Comparison of ENCODE assay signal across 17 cellular contexts in genomic region chr2:64386676-64387075, GRCh38.
DNase-seq lines count a peak whose midpoint lies in the region; ATAC-seq and TF ChIP-seq lines count a peak whose summit lies in the region.
"Had no signal": no experiment of that assay in that cellular context is flagged by ENCODE, and none has a peak within 500 bp of the region (broad histone marks: within the 10 kb centered on the region; RNA-seq: fewer than 3 reads in every experiment).

No MANE protein-coding gene starts in this region.

- H3K4me1 ChIP-seq in H9 (ENCODE audit: insufficient read depth, low read length), result no peaks in the 10 kb centered on the region
- H3K4me1 ChIP-seq in endodermal cell (ENCODE audit: control insufficient read depth, insufficient read depth, low read length), result peaks cover 5% of the 10 kb centered on the region
- H3K4me1 ChIP-seq in neuronal stem cell (ENCODE audit: control insufficient read depth in 2 of 2, insufficient read depth in 1 of 2, low read depth in 1 of 2, low read length in 2 of 2), result peaks cover 2 to 3% of the 10 kb centered on the region in 2 donors

- no peak overlapping the region for H4K5ac ChIP-seq in H9 (ENCODE audit: insufficient read length, low read depth, low read length)

- H3K23me2 ChIP-seq in H9 (ENCODE audit: insufficient read length, low read depth, low read length, poor library complexity, severe bottlenecking), result no peaks in the 10 kb centered on the region

- WGBS in H9 (ENCODE audit: extremely low coverage, insufficient read length, low lambda C conversion rate), result no CpG with 5 or more reads among the region's 4 CpGs
- 53 to 79% methylated on average over 3 to 4 of the region's 4 CpGs for WGBS in endodermal cell (ENCODE audit: insufficient coverage in 1 of 2, insufficient read length in 1 of 2), 2 experiments
- WGBS in neuronal stem cell (ENCODE audit: extremely low coverage in 2 of 2, insufficient read length in 2 of 2, insufficient replicate concordance in 1 of 2), 2 donors, result no CpG with 5 or more reads among the region's 4 CpGs

- H3K36me3 ChIP-seq in endodermal cell (ENCODE audit: control insufficient read depth, insufficient read depth, low read length) (no peaks in the 10 kb centered on the region), neuronal stem cell (replicated peaks in 1 of 2; ENCODE audit: control insufficient read depth in 2 of 2, insufficient read depth in 2 of 2, low read length in 2 of 2) (no peaks in the 10 kb centered on the region)
- H3K36me3 ChIP-seq: BLaER1 had no signal

- H3K4me2 ChIP-seq in H9 (ENCODE audit: insufficient read depth, insufficient read length, low read length) (no peak overlapping the region), neuronal stem cell (ENCODE audit: insufficient read depth, low read length, poor library complexity, severe bottlenecking) (no peak overlapping the region)
- H3K4me2 ChIP-seq: BLaER1, GM23338 had no signal

- no peak overlapping the region for H2BK5ac ChIP-seq in H9 (ENCODE audit: insufficient read length, low read length)
- no peak overlapping the region for H2BK5ac ChIP-seq in neuronal stem cell (ENCODE audit: low read length)

- H4K8ac ChIP-seq in H9 (replicated peaks; ENCODE audit: insufficient read length, low read depth, low read length), result no peak overlapping the region
- H4K8ac ChIP-seq in neuronal stem cell (ENCODE audit: low read depth, low read length), result no peak overlapping the region

- H3K23ac ChIP-seq in H9 (ENCODE audit: insufficient read length, low read depth, low read length) (no peak overlapping the region), neuronal stem cell (ENCODE audit: low read depth, low read length, poor library complexity) (no peak overlapping the region)

- H3K4me3 Mint-ChIP-seq in H9 (no peak overlapping the region; a peak in 1 of 5 replicates), WTC11 (no peak overlapping the region), endodermal cell (no peak overlapping the region), T-cell (no peak overlapping the region)
- H3K4me3 Mint-ChIP-seq: CD14-positive monocyte; CD4-positive, alpha-beta memory T cell; GM23338 had no signal

- H4K20me1 ChIP-seq in H9 (ENCODE audit: control insufficient read depth, insufficient read depth, insufficient read length), result no peaks in the 10 kb centered on the region
- H4K20me1 ChIP-seq: BLaER1 had no signal

- H2AK5ac ChIP-seq in H9 (ENCODE audit: insufficient read length, low read length) (no peak overlapping the region), neuronal stem cell (ENCODE audit: low read depth, low read length) (no peak overlapping the region)

- H3K14ac ChIP-seq in H9 (ENCODE audit: insufficient read depth, low read length), result no peak overlapping the region; the same call in 1 of the 2 replicates
- no peak overlapping the region for H3K14ac ChIP-seq in neuronal stem cell (ENCODE audit: low read length)

- H3K27ac ChIP-seq in H9 (ENCODE audit: insufficient read length, low read depth, low read length), result no peak overlapping the region
- H3K27ac ChIP-seq in endodermal cell (ENCODE audit: low read depth, low read length), result no peak overlapping the region
- H3K27ac ChIP-seq in neuronal stem cell (replicated peaks; ENCODE audit: low read length), result no peak overlapping the region
- H3K27ac ChIP-seq: BLaER1 had no signal

- H3K56ac ChIP-seq in H9 (ENCODE audit: insufficient read length, low read depth, low read length), result no peak overlapping the region

- H2AFZ ChIP-seq in H9 (ENCODE audit: low read length), result no peak overlapping the region
- H2AFZ ChIP-seq in neuronal stem cell (ENCODE audit: low read length), result no peak overlapping the region
- H2AFZ ChIP-seq: GM23338 had no signal

- H3K36me3 Mint-ChIP-seq in H9 (ENCODE audit: insufficient read depth in 1 of 3, low read depth in 3 of 3) (peaks cover 0 to 9% (median 0%) of the 10 kb centered on the region in 3 experiments; a peak in 2 of 7 replicates), WTC11 (peaks cover 5% of the 10 kb centered on the region; the same call in 1 of the 2 replicates), endodermal cell (ENCODE audit: low read depth) (no peaks in the 10 kb centered on the region), T-cell (no peaks in the 10 kb centered on the region)
- H3K36me3 Mint-ChIP-seq: CD14-positive monocyte had no signal

- H2BK120ac ChIP-seq in H9 (ENCODE audit: low read depth, low read length, poor library complexity, severe bottlenecking), result no peak overlapping the region
- H2BK120ac ChIP-seq in neuronal stem cell (ENCODE audit: low read depth, low read length), result no peak overlapping the region

- POLR2A ChIA-PET in WTC11 (lab: Charles Lee), result interaction anchor here (1.0 kb wide), 1 partner anchor 15 kb away, joined by 3 read pairs; no protein-coding TSS in a partner anchor
- POLR2A ChIA-PET in T-cell (lab: Charles Lee), result interaction anchor here in 1 of 2 donors (0.5 kb wide), 1 partner anchor 31 kb away, joined by 4 read pairs; no protein-coding TSS in a partner anchor

- peaks cover 5 to 10% of the 10 kb centered on the region in 2 experiments; a peak in 3 of 5 replicates for H3K9me3 Mint-ChIP-seq in H9
- H3K9me3 Mint-ChIP-seq in WTC11, result peaks cover 16% of the 10 kb centered on the region
- H3K9me3 Mint-ChIP-seq in endodermal cell, result peaks cover 23% of the 10 kb centered on the region
- peaks cover 0 to 15% (median 10%) of the 10 kb centered on the region in 3 donors for H3K9me3 Mint-ChIP-seq in T-cell

- H3K9me3 ChIP-seq in H9 (ENCODE audit: control insufficient read depth, low read depth, low read length), result no peaks in the 10 kb centered on the region
- peaks cover 17% of the 10 kb centered on the region for H3K9me3 ChIP-seq in endodermal cell (ENCODE audit: control insufficient read depth, low read length)
- H3K9me3 ChIP-seq in neuronal stem cell (replicated peaks in 1 of 2; ENCODE audit: control insufficient read depth in 2 of 2, insufficient read depth in 1 of 2, low read depth in 1 of 2, low read length in 2 of 2), result peaks cover 0 to 9% of the 10 kb centered on the region in 2 donors

- no peak overlapping the region for H3T11ph ChIP-seq in H9 (ENCODE audit: low read length)

- H3K27me3 ChIP-seq in H9 (ENCODE audit: insufficient read depth, low read length) (no peaks in the 10 kb centered on the region), endodermal cell (ENCODE audit: control insufficient read depth, insufficient read depth, low read length, poor library complexity, severe bottlenecking) (no peaks in the 10 kb centered on the region), neuronal stem cell (ENCODE audit: control insufficient read depth in 3 of 3, insufficient read depth in 3 of 3, low read depth in 1 of 3, low read length in 3 of 3) (no peaks in the 10 kb centered on the region)
- H3K27me3 ChIP-seq: BLaER1 had no signal

- H2BK15ac ChIP-seq in H9 (ENCODE audit: low read depth, low read length), result 0 out of 2 replicates have a peak overlapping the region, but pooled peaks have one; percentile 86
- H2BK15ac ChIP-seq in neuronal stem cell (ENCODE audit: low read length), result no peak overlapping the region

- CTCF ChIA-PET in WTC11 (lab: Charles Lee), result interaction anchor here (1.1 kb wide), 1 partner anchor 337 kb away, joined by 3 read pairs; no protein-coding TSS in a partner anchor
- CTCF ChIA-PET in T-cell (lab: Charles Lee), result no interaction called here

- H3K4me1 Mint-ChIP-seq in H9 (peaks cover 11 to 13% of the 10 kb centered on the region in 2 experiments), WTC11 (peaks cover 8% of the 10 kb centered on the region), endodermal cell (peaks cover 16% of the 10 kb centered on the region), T-cell (no peaks in the 10 kb centered on the region)
- H3K4me1 Mint-ChIP-seq: CD4-positive, alpha-beta memory T cell had no signal

- H3K9ac ChIP-seq in H9 (ENCODE audit: extremely low read depth, insufficient read length, low read length), result no peak overlapping the region
- no peak overlapping the region for H3K9ac ChIP-seq in endodermal cell (ENCODE audit: extremely low read depth, low read length, poor library complexity, severe bottlenecking)
- no peak overlapping the region for H3K9ac ChIP-seq in neuronal stem cell (ENCODE audit: low read depth, low read length, poor library complexity)
- H3K9ac ChIP-seq: BLaER1 had no signal

- H2BK20ac ChIP-seq in H9 (ENCODE audit: low read depth, low read length, poor library complexity, severe bottlenecking), result no peak overlapping the region

- H3K27ac Mint-ChIP-seq in H9, result peak overlapping the region in 2 of 3 experiments; percentile 69 to 71; a peak in 4 of 7 replicates
- H3K27ac Mint-ChIP-seq in WTC11, result no peak overlapping the region; the same call in 1 of the 2 replicates
- peak overlapping the region; percentile 85 for H3K27ac Mint-ChIP-seq in endodermal cell
- no peak overlapping the region for H3K27ac Mint-ChIP-seq in T-cell
- H3K27ac Mint-ChIP-seq: CD14-positive monocyte; CD4-positive, alpha-beta memory T cell; GM23338 had no signal

- H3K79me1 ChIP-seq in H9 (ENCODE audit: insufficient read depth, low read depth, low read length, poor library complexity, severe bottlenecking), result no peaks in the 10 kb centered on the region
- H3K79me1 ChIP-seq in neuronal stem cell (ENCODE audit: low read depth, low read length), result no peaks in the 10 kb centered on the region

- H3K4ac ChIP-seq in H9 (ENCODE audit: low read depth, low read length), result no peak overlapping the region
- H3K4ac ChIP-seq in neuronal stem cell (ENCODE audit: low read length), result no peak overlapping the region

- H4K91ac ChIP-seq in H9 (ENCODE audit: insufficient read length, low read depth, low read length) (no peak overlapping the region), neuronal stem cell (ENCODE audit: low read depth, low read length, poor library complexity) (no peak overlapping the region)

- H2BK12ac ChIP-seq in H9 (ENCODE audit: insufficient read length, low read depth, low read length) (no peak overlapping the region), neuronal stem cell (ENCODE audit: low read length) (no peak overlapping the region)

- no peak for TF ChIP-seq CTCF in H9 (conservative IDR thresholded peaks at IDR 0.05)
- TF ChIP-seq CTCF in WTC11 (IDR thresholded peaks at IDR 0.05), result no peak
- no peak for TF ChIP-seq CTCF in endodermal cell (conservative IDR thresholded peaks at IDR 0.05)

- H3K4me3 ChIP-seq in endodermal cell (ENCODE audit: low read length), result no peak overlapping the region
- peak overlapping the region in 1 of 2 donors; percentile 49 for H3K4me3 ChIP-seq in neuronal stem cell (ENCODE audit: low read length in 2 of 2)
- H3K4me3 ChIP-seq: BLaER1, GM23338 had no signal

- H3K79me2 ChIP-seq in H9 (ENCODE audit: insufficient read depth, low read length), result no peaks in the 10 kb centered on the region

- H3K18ac ChIP-seq in H9 (ENCODE audit: insufficient read length, low read depth, low read length) (no peak overlapping the region), neuronal stem cell (ENCODE audit: low read length) (peak overlapping the region; percentile 54)

- H3K27me3 Mint-ChIP-seq in H9 (ENCODE audit: low read depth), result no peaks in the 10 kb centered on the region; the same call in 1 of the 2 replicates
- no peaks in the 10 kb centered on the region for H3K27me3 Mint-ChIP-seq in WTC11 (ENCODE audit: low read depth)
- H3K27me3 Mint-ChIP-seq in endodermal cell (ENCODE audit: insufficient read depth), result peaks cover 2% of the 10 kb centered on the region
- peaks cover 0 to 5% of the 10 kb centered on the region in 2 donors for H3K27me3 Mint-ChIP-seq in T-cell

- DNase-seq in H9 (no peak), WTC11 (ENCODE audit: low spot score) (no peak), endodermal cell (no peak), neuronal stem cell (ENCODE audit: low spot score) (no peak), T-helper 1 cell (no peak), T-cell (no peak), iPS-NIHi7 (ENCODE audit: extremely low spot score) (no peak)
- DNase-seq: 8988T; CD4-positive, alpha-beta memory T cell; DMS153; H7; IMR-90; KBM-7 had no signal

- no peak for ATAC-seq in WTC11
- ATAC-seq in GM19463 (IDR thresholded peaks at IDR 0.05; ENCODE audit: unreplicated experiment), result no peak
- no peak for ATAC-seq in T-cell (replicated peaks in 1 of 4)
- ATAC-seq: GM23338 had no signal

Comparison
In these comparisons a context has a peak if more than half of its experiments do, and no peak if none do; other contexts are left out.
1. H3K27ac Mint-ChIP-seq: peak in H9 (2 of 3) and endodermal cell (single experiment); none in WTC11 (single experiment) and T-cell (0 of 2).